14 cellular contexts compared by ENCODE assay signal in the genomic region with DNA sequence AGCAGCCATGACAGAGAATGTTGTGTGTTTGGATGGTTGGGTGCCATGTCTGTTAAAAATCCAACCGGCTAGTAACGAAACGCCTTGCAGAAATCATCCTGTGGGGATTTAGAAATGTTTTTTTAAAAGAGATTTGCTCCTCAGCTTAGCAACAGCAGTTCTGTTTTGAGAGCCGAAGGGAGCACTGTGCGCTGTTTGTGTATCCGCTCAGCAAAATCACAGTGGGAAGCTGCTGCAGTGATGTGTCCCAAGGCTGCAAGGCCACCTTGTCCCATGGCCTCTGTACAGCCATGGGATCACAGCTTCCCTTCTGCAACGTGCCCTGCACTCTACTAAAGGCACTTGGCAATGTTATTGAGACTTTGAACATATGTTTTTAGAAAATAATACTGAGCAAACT. TPM values are rescaled to one million over a fixed set of nuclear protein-coding genes. Genes with fewer than 3 reads are reported as not detected.
A peak's percentile ranks its signal among the peaks of the same experiment; 100 is the strongest.
DNase-seq lines count a peak whose midpoint lies in the region; ATAC-seq and TF ChIP-seq lines count a peak whose summit lies in the region.
"Had no signal": no experiment of that assay in that cellular context is flagged by ENCODE, and none has a peak within 500 bp of the region (broad histone marks: within the 10 kb centered on the region; RNA-seq: fewer than 3 reads in every experiment).

No MANE protein-coding gene starts in this region.

- H3K4me3 ChIP-seq in AG10803 (ENCODE audit: low read length) (peak overlapping the region; percentile 50), brain microvascular endothelial cell (ENCODE audit: low read depth, low read length) (no peak overlapping the region), left ventricle myocardium inferior (peak overlapping the region; percentile 32), sigmoid colon (peak overlapping the region in 3 of 4 donors; percentile 7 to 36 (median 33))
- H3K4me3 ChIP-seq: SK-N-MC had no signal

- no peak for ATAC-seq in HG02623 (IDR thresholded peaks at IDR 0.05; ENCODE audit: unreplicated experiment)
- no peak for ATAC-seq in HG02973 (IDR thresholded peaks at IDR 0.05; ENCODE audit: unreplicated experiment)
- no peak for ATAC-seq in GM18511 (IDR thresholded peaks at IDR 0.05; ENCODE audit: unreplicated experiment)
- ATAC-seq: activated CD4-positive, CD25-positive, alpha-beta regulatory T cell treated with anti-CD3 and anti-CD28 coated beads, Interleukin-2, amount 50 U/mL, for 24 hours; activated T-cell treated with anti-CD3 and anti-CD28 coated beads, Interleukin-2, amount 50 U/mL, for 72 hours had no signal

- WGBS in sigmoid colon, 2 donors: 79 to 81% methylated on average over 7 of the region's 7 CpGs

- TF ChIP-seq EP300 in sigmoid colon (IDR thresholded peaks at IDR 0.05): no peak

- H3K27ac ChIP-seq in brain microvascular endothelial cell (peak overlapping the region; percentile 97), left ventricle myocardium inferior (replicated peaks) (peak overlapping the region; percentile 69), sigmoid colon (peak overlapping the region; percentile 86 to 95 (median 92))
- H3K27ac ChIP-seq: SK-N-MC had no signal

- H3K27me3 ChIP-seq in brain microvascular endothelial cell (replicated peaks) (no peaks in the 10 kb centered on the region), left ventricle myocardium inferior (ENCODE audit: low read depth) (no peaks in the 10 kb centered on the region), sigmoid colon (no peaks in the 10 kb centered on the region)

- H3K4me1 ChIP-seq in left ventricle myocardium inferior (peaks cover 89% of the 10 kb centered on the region), sigmoid colon (peaks cover 0 to 92% (median 85%) of the 10 kb centered on the region in 4 donors)

- intact Hi-C loops in left ventricle myocardium inferior (cut with micrococcal nuclease): no loop called here
- intact Hi-C loops in sigmoid colon (cut with DNase I): no loop called here

- H3K36me3 ChIP-seq in brain microvascular endothelial cell (replicated peaks) (no peaks in the 10 kb centered on the region), left ventricle myocardium inferior (no peaks in the 10 kb centered on the region), sigmoid colon (no peaks in the 10 kb centered on the region)

- DNase-seq in AG10803 (ENCODE audit: low read depth) (no peak), brain microvascular endothelial cell (peak; percentile 63), left ventricle myocardium inferior (no peak), sigmoid colon (no peak), DMS153 (lab: John Stamatoyannopoulos, UW) (no peak)
- DNase-seq: activated T-cell treated with anti-CD3 and anti-CD28 coated beads, Interleukin-2, amount 50 U/mL, for 72 hours; NCI-H1092; NCI-H524 treated with DMSO at 0.1 percent for 48 hours; stimulated activated CD4-positive, alpha-beta T cell treated with anti-CD3 and anti-CD28 coated beads, Interleukin-4, amount 100 ng/mL, for 1 hour had no signal

- in situ Hi-C loops in brain microvascular endothelial cell (cut with HindIII; ENCODE audit: low pct_ligation_motif_present, low sequenced_read_pairs): no loop called here

- H3K9me3 ChIP-seq in left ventricle myocardium inferior (replicated peaks): no peaks in the 10 kb centered on the region
- H3K9me3 ChIP-seq in sigmoid colon: no peaks in the 10 kb centered on the region

- no peak for TF ChIP-seq POLR2A in sigmoid colon (IDR thresholded peaks at IDR 0.05)

- TF ChIP-seq CTCF in AG10803 (conservative IDR thresholded peaks at IDR 0.05; ENCODE audit: low read length) (no peak), brain microvascular endothelial cell (IDR thresholded peaks at IDR 0.05; ENCODE audit: low read depth, low read length, missing control alignments) (no peak), left ventricle myocardium inferior (IDR thresholded peaks at IDR 0.05; ENCODE audit: borderline replicate concordance) (no peak), sigmoid colon (IDR thresholded peaks at IDR 0.05) (no peak)

RNA-seq across cellular contexts. Expression of a gene that starts 40.9 kb away (rescaled TPM):
- total RNA-seq in left ventricle myocardium inferior (52.8 TPM), sigmoid colon (100 to 1,000 TPM; 119 to 300 (median 181) TPM)
- polyA plus RNA-seq in sigmoid colon: 10 to 100 TPM; 34.8 to 56.4 (median 53.2) TPM
